9 cellular contexts compared by ENCODE assay signal in the genomic region with DNA sequence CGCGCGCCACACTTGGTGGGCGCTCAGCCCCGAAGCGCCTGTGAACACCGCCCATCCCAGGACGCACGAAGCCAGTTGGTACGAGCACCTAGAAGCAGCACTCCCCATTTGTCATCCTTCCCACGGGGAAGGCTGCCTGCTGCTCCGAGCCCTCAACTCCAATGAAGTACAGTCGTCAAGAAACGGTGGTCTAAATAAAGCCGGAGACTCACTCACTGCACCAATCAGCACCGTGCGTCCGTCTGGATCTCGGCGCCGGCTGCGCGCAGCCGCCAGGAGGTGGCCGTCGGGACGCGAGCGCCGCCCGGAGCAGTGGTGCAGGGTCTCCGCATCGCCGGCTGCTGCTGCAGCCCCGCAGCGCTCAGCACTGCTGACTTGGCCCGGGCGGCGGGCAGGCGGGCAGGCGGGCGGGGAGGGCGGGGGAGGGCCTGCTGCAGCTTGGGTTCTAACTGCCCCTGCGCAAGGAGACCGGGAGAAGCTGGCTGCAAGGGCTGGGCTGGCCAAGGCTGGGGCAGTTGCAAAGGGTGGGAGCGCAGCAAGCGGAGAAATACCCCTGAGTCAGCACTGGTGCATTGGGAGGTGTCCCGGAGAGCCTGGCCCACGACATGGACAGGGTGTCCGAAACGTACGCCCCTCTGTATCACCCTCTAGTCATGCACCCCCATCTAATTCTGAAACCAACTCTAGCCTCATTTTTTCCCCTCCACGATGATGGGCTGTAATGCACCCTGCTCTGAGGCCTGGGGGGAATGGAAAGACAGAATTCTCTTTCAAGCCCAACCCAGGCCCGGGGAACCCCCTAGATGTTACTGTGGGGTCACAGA. TPM values are rescaled to one million over a fixed set of nuclear protein-coding genes. Genes with fewer than 3 reads are reported as not detected.
DNase-seq lines count a peak whose midpoint lies in the region; ATAC-seq and TF ChIP-seq lines count a peak whose summit lies in the region.
"Had no signal": no experiment of that assay in that cellular context is flagged by ENCODE, and none has a peak within 500 bp of the region (broad histone marks: within the 10 kb centered on the region; RNA-seq: fewer than 3 reads in every experiment).

No MANE protein-coding gene starts in this region.

- no peaks in the 10 kb centered on the region for H3K9me3 Mint-ChIP-seq in IgD-negative memory B cell

- H3K27ac Mint-ChIP-seq in IgD-negative memory B cell, result peak overlapping the region in 1 of 3 donors; percentile 91

- H3K4me1 Mint-ChIP-seq in IgD-negative memory B cell, result peaks cover 19 to 35% (median 22%) of the 10 kb centered on the region in 3 donors

- peak; percentile 79 for DNase-seq in D341Med (ENCODE audit: low spot score)
- no peak for DNase-seq in esophagus muscularis mucosa (ENCODE audit: extremely low spot score)
- peak; percentile 45 for DNase-seq in occipital lobe (lab: John Stamatoyannopoulos, UW)
- DNase-seq in GF-D8 (lab: John Stamatoyannopoulos, UW), result no peak
- no peak for DNase-seq in putamen (ENCODE audit: low spot score)
- DNase-seq: activated CD4-positive, alpha-beta T cell treated with anti-CD3 and anti-CD28 coated beads, Interleukin-2, amount 50 U/mL, for 1 hour had no signal

- H3K27me3 Mint-ChIP-seq in IgD-negative memory B cell, result peaks cover 58% of the 10 kb centered on the region

- ATAC-seq in GM18498 (IDR thresholded peaks at IDR 0.05; ENCODE audit: unreplicated experiment) (no peak), HG03025 (IDR thresholded peaks at IDR 0.05; ENCODE audit: low FRiP score, unreplicated experiment) (no peak)

- no peaks in the 10 kb centered on the region for H3K36me3 ChIP-seq in esophagus muscularis mucosa

- WGBS in esophagus muscularis mucosa, result 31% methylated on average over 19 of the region's 54 CpGs

- no peak for TF ChIP-seq EP300 in esophagus muscularis mucosa (IDR thresholded peaks at IDR 0.05)

- H3K27ac ChIP-seq in esophagus muscularis mucosa (replicated peaks in 1 of 4), result no peak overlapping the region

- H3K27me3 ChIP-seq in esophagus muscularis mucosa, result peaks cover 0 to 67% (median 12%) of the 10 kb centered on the region in 4 donors

- no peak for TF ChIP-seq POLR2A in esophagus muscularis mucosa (IDR thresholded peaks at IDR 0.05; ENCODE audit: low read depth)

- no peaks in the 10 kb centered on the region for H3K36me3 Mint-ChIP-seq in IgD-negative memory B cell

- peak overlapping the region; percentile 13 to 44 (median 24) for H3K4me3 ChIP-seq in esophagus muscularis mucosa

- peak in 1 of 3 experiments; percentile 15 for TF ChIP-seq CTCF in esophagus muscularis mucosa (IDR thresholded peaks at IDR 0.05)

- peaks cover 33 to 55% (median 52%) of the 10 kb centered on the region in 4 donors for H3K4me1 ChIP-seq in esophagus muscularis mucosa

- intact Hi-C loops in esophagus muscularis mucosa (cut with DNase I), result no loop called here

- H3K4me3 Mint-ChIP-seq in IgD-negative memory B cell, result peak overlapping the region in 3 of 4 donors; percentile 17 to 63 (median 44)

- no peaks in the 10 kb centered on the region for H3K9me3 ChIP-seq in esophagus muscularis mucosa

RNA-seq across cellular contexts. Expression of gene H6PD, which starts 35.8 kb away (rescaled TPM):
- polyA plus RNA-seq in IgD-negative memory B cell, result 11.3 TPM
- total RNA-seq in esophagus muscularis mucosa, result 10 to 100 TPM; 31.1 to 54.4 (median 38.4) TPM
- 6.2 TPM for total RNA-seq in occipital lobe

Comparison
In these comparisons a context has a peak if more than half of its experiments do, and no peak if none do; other contexts are left out.
1. DNase-seq: peak in D341Med (single experiment) and occipital lobe (single experiment); none in esophagus muscularis mucosa (single experiment), GF-D8 (single experiment) and putamen (single experiment).